ENCODE assay signal across 9 cellular contexts in genomic region chr7:50653997-50654425, GRCh38.
A peak's percentile ranks its signal among the peaks of the same experiment; 100 is the strongest.
DNase-seq lines count a peak whose midpoint lies in the region; ATAC-seq lines count a peak whose summit lies in the region.
"Had no signal": no experiment of that assay in that cellular context is flagged by ENCODE, and none has a peak within 500 bp of the region (broad histone marks: within the 10 kb centered on the region; RNA-seq: fewer than 3 reads in every experiment).

No MANE protein-coding gene starts in this region.

- ATAC-seq in activated naive CD8-positive, alpha-beta T cell treated with anti-CD3 and anti-CD28 coated beads, Interleukin-2, amount 10 ng/mL, durations not matched to agents 7 days and 5 days (ENCODE audit: low read depth) = no peak
- ATAC-seq in left ventricle myocardium superior (peak; percentile 78), aorta (ENCODE audit: low FRiP score) (peak; percentile 78)

- H3K27me3 Mint-ChIP-seq in activated naive CD8-positive, alpha-beta T cell treated with anti-CD3 and anti-CD28 coated beads, Interleukin-2, amount 10 ng/mL, durations not matched to agents 7 days and 5 days = peaks cover 12% of the 10 kb centered on the region
- no peaks in the 10 kb centered on the region for H3K27me3 Mint-ChIP-seq in activated naive CD8-positive, alpha-beta T cell treated with anti-CD3 and anti-CD28 coated beads for 36 hours

- no peak overlapping the region for H3K4me3 ChIP-seq in aorta (ENCODE audit: low read length in 2 of 2)

- POLR2A ChIA-PET in activated naive CD8-positive, alpha-beta T cell treated with anti-CD3 and anti-CD28 coated beads, Interleukin-2, amount 10 ng/mL, durations not matched to agents 7 days and 5 days (lab: Charles Lee) = no interaction called here

- intact Hi-C loops in left ventricle myocardium superior (cut with micrococcal nuclease) (no loop called here), posterior vena cava (cut with DNase I) (no loop called here), aorta (cut with DNase I) (no loop called here)

- no peaks in the 10 kb centered on the region for H3K36me3 Mint-ChIP-seq in activated naive CD8-positive, alpha-beta T cell treated with anti-CD3 and anti-CD28 coated beads, Interleukin-2, amount 10 ng/mL, durations not matched to agents 7 days and 5 days
- H3K36me3 Mint-ChIP-seq in activated naive CD8-positive, alpha-beta T cell treated with anti-CD3 and anti-CD28 coated beads for 36 hours = no peaks in the 10 kb centered on the region

- no peaks in the 10 kb centered on the region for H3K9me3 ChIP-seq in aorta (ENCODE audit: control insufficient read depth, low read length)

- peak overlapping the region in 1 of 2 donors; percentile 70 for H3K27ac ChIP-seq in aorta (ENCODE audit: low read depth in 1 of 2, low read length in 2 of 2)

- H3K27ac Mint-ChIP-seq in activated naive CD8-positive, alpha-beta T cell treated with anti-CD3 and anti-CD28 coated beads, Interleukin-2, amount 10 ng/mL, durations not matched to agents 7 days and 5 days = peak overlapping the region; percentile 1
- no peak overlapping the region for H3K27ac Mint-ChIP-seq in activated naive CD8-positive, alpha-beta T cell treated with anti-CD3 and anti-CD28 coated beads for 36 hours

- peaks cover 11% of the 10 kb centered on the region for H3K4me1 Mint-ChIP-seq in activated naive CD8-positive, alpha-beta T cell treated with anti-CD3 and anti-CD28 coated beads, Interleukin-2, amount 10 ng/mL, durations not matched to agents 7 days and 5 days
- H3K4me1 Mint-ChIP-seq in activated naive CD8-positive, alpha-beta T cell treated with anti-CD3 and anti-CD28 coated beads for 36 hours = peaks cover 2% of the 10 kb centered on the region

- peaks cover 7 to 9% of the 10 kb centered on the region in 2 donors for H3K4me1 ChIP-seq in aorta (ENCODE audit: control insufficient read depth in 1 of 2, insufficient read depth in 2 of 2, low read length in 2 of 2)

- H3K27me3 ChIP-seq in aorta (ENCODE audit: control insufficient read depth in 1 of 2, insufficient read depth in 2 of 2, low read length in 1 of 2) = no peaks in the 10 kb centered on the region

- H3K9me3 Mint-ChIP-seq in activated naive CD8-positive, alpha-beta T cell treated with anti-CD3 and anti-CD28 coated beads, Interleukin-2, amount 10 ng/mL, durations not matched to agents 7 days and 5 days = no peaks in the 10 kb centered on the region
- no peaks in the 10 kb centered on the region for H3K9me3 Mint-ChIP-seq in activated naive CD8-positive, alpha-beta T cell treated with anti-CD3 and anti-CD28 coated beads for 36 hours

- no peak overlapping the region for H3K4me3 Mint-ChIP-seq in activated naive CD8-positive, alpha-beta T cell treated with anti-CD3 and anti-CD28 coated beads, Interleukin-2, amount 10 ng/mL, durations not matched to agents 7 days and 5 days
- no peak overlapping the region for H3K4me3 Mint-ChIP-seq in activated naive CD8-positive, alpha-beta T cell treated with anti-CD3 and anti-CD28 coated beads for 36 hours

- H3K36me3 ChIP-seq in aorta (ENCODE audit: control insufficient read depth in 1 of 2, insufficient read depth in 2 of 2, low read length in 1 of 2) = no peaks in the 10 kb centered on the region

- 18 to 23% methylated on average over 9 of the region's 9 CpGs for WGBS in aorta, 2 donors

- DNase-seq in activated naive CD8-positive, alpha-beta T cell treated with anti-CD3 and anti-CD28 coated beads, Interleukin-2, amount 10 ng/mL, durations not matched to agents 7 days and 5 days = no peak
- no peak for DNase-seq in activated naive CD8-positive, alpha-beta T cell treated with anti-CD3 and anti-CD28 coated beads for 36 hours
- DNase-seq in left ventricle myocardium superior (peak; percentile 76), posterior vena cava (ENCODE audit: low spot score) (peak; percentile 90), aorta (peak; percentile 70 to 81), NCI-H2081 (lab: John Stamatoyannopoulos, UW) (no peak), NCI-H1417 (lab: John Stamatoyannopoulos, UW) (no peak)
- no peak for DNase-seq in activated naive CD4-positive, alpha-beta T cell (lab: John Stamatoyannopoulos, UW)
- DNase-seq: 8988T had no signal

Comparison
In these comparisons a context has a peak if more than half of its experiments do, and no peak if none do; other contexts are left out.
1. DNase-seq: peak in left ventricle myocardium superior (single experiment), posterior vena cava (single experiment) and aorta (2 of 2); none in activated naive CD8-positive, alpha-beta T cell treated with anti-CD3 and anti-CD28 coated beads, Interleukin-2, amount 10 ng/mL, durations not matched to agents 7 days and 5 days (single experiment), activated naive CD8-positive, alpha-beta T cell treated with anti-CD3 and anti-CD28 coated beads for 36 hours (single experiment), NCI-H2081 (0 of 2), NCI-H1417 (0 of 3) and activated naive CD4-positive, alpha-beta T cell (0 of 4).